Comparison of ENCODE assay signal across 8 cellular contexts in the genomic region with DNA sequence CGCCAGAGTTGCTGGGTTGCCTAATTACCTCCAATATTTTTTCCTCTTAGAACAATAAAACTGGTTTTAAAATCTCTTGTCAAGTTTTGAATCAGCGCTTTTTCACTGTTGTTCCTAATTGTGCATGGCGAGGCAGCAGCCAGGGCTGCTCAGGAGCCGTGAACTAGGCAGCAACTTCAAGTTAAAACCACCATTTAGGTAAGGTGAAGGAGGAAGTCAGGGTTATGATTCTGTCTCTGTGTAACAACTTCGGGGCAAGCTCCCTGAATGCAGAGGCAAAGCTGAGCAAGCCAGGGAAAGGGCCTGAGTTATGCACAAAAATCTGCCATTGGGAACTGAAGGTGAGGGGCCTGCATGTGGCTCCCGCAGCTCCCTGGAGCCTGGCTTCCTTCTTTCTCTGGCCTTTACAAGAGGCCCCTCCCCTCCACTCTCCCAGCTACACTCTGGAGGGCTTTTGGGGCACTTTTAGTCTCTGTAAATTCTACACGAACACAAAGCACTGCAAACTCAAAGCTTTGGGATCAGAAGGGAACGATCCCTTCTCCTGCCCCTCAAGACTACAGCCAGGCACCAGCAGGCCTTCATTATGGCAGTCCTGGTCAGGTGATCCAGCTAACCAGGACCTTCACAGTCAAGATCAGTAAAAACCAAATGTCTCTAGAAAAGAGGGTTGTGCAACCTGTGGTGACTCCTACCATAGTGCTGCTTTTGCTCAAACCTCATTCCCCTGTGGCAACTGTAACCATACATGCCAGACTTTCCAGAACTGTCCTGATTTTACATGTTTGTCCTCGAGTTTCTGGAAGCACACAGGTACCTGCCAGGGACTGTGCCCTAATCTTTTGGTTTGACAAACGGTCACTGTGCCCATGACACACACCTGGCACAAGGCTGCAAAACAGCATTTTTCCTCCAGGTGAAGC.
DNase-seq lines count a peak whose midpoint lies in the region; ATAC-seq and TF ChIP-seq lines count a peak whose summit lies in the region.

No MANE protein-coding gene starts in this region.

- H4K5ac ChIP-seq in mesendoderm (ENCODE audit: low read length): no peak overlapping the region

- no peak overlapping the region for H2BK5ac ChIP-seq in mesendoderm (ENCODE audit: low read length)

- H3K27me3 Mint-ChIP-seq in stimulated activated naive CD8-positive, alpha-beta T cell treated with anti-CD3 and anti-CD28 coated beads, Interleukin-15, Interleukin-2, amounts not matched to agents 100 ng/mL and 50 ng/mL, for 24 hours: no peaks in the 10 kb centered on the region

- ATAC-seq in stimulated activated naive CD8-positive, alpha-beta T cell treated with anti-CD3 and anti-CD28 coated beads, Interleukin-15, Interleukin-2, amounts not matched to agents 100 U/mL and 50 U/mL, for 24 hours: no peak
- ATAC-seq in body of pancreas (peak; percentile 54), HG02571 (IDR thresholded peaks at IDR 0.05; ENCODE audit: unreplicated experiment) (no peak), HG02981 (IDR thresholded peaks at IDR 0.05; ENCODE audit: unreplicated experiment) (no peak), GM21717 (IDR thresholded peaks at IDR 0.05; ENCODE audit: unreplicated experiment) (no peak)

- DNase-seq in stimulated activated naive CD8-positive, alpha-beta T cell treated with anti-CD3 and anti-CD28 coated beads, Interleukin-15, Interleukin-2, amounts not matched to agents 100 U/mL and 50 U/mL, for 24 hours: no peak
- DNase-seq in body of pancreas (peak; percentile 65 to 82 (median 76)), mesendoderm (no peak), NCI-H2227 (lab: John Stamatoyannopoulos, UW; ENCODE audit: unreplicated experiment) (no peak)

- H3K27ac ChIP-seq in body of pancreas: peak overlapping the region; percentile 86 to 96 (median 96)
- no peak overlapping the region for H3K27ac ChIP-seq in mesendoderm (ENCODE audit: low read depth, low read length)

- peak overlapping the region; percentile 29 for H3K56ac ChIP-seq in mesendoderm (ENCODE audit: low read length)

- H4K8ac ChIP-seq in mesendoderm (ENCODE audit: low read depth, low read length): no peak overlapping the region

- H3K4me1 ChIP-seq in body of pancreas (peaks cover 50% of the 10 kb centered on the region), mesendoderm (ENCODE audit: control insufficient read depth, low read depth, low read length) (peaks cover 10% of the 10 kb centered on the region)

- no peaks in the 10 kb centered on the region for H3K36me3 ChIP-seq in body of pancreas (replicated peaks in 1 of 2; ENCODE audit: insufficient read depth in 1 of 2, low read depth in 2 of 2)
- no peaks in the 10 kb centered on the region for H3K36me3 ChIP-seq in mesendoderm (ENCODE audit: control insufficient read depth, insufficient read depth, low read length)

- no peaks in the 10 kb centered on the region for H3K27me3 ChIP-seq in body of pancreas
- H3K27me3 ChIP-seq in mesendoderm (ENCODE audit: insufficient read depth, low read length, poor library complexity): no peaks in the 10 kb centered on the region

- H3K9me3 Mint-ChIP-seq in stimulated activated naive CD8-positive, alpha-beta T cell treated with anti-CD3 and anti-CD28 coated beads, Interleukin-15, Interleukin-2, amounts not matched to agents 100 ng/mL and 50 ng/mL, for 24 hours: no peaks in the 10 kb centered on the region

- H3K4me1 Mint-ChIP-seq in stimulated activated naive CD8-positive, alpha-beta T cell treated with anti-CD3 and anti-CD28 coated beads, Interleukin-15, Interleukin-2, amounts not matched to agents 100 ng/mL and 50 ng/mL, for 24 hours (ENCODE audit: low read depth): peaks cover 70% of the 10 kb centered on the region

- no peak for TF ChIP-seq POLR2A in body of pancreas (IDR thresholded peaks at IDR 0.05)

- peak overlapping the region; percentile 9 for H2AK5ac ChIP-seq in mesendoderm (ENCODE audit: low read length)

- no peak overlapping the region for H3K18ac ChIP-seq in mesendoderm (ENCODE audit: low read length)

- TF ChIP-seq CTCF in body of pancreas (IDR thresholded peaks at IDR 0.05): peak in 4 of 7 experiments; percentile 29 to 34 (median 33)

- no peak overlapping the region for H2BK15ac ChIP-seq in mesendoderm (replicated peaks; ENCODE audit: low read depth)

- H2BK120ac ChIP-seq in mesendoderm (ENCODE audit: low read depth, low read length): no peak overlapping the region

- H3K4me3 Mint-ChIP-seq in stimulated activated naive CD8-positive, alpha-beta T cell treated with anti-CD3 and anti-CD28 coated beads, Interleukin-15, Interleukin-2, amounts not matched to agents 100 ng/mL and 50 ng/mL, for 24 hours: peak overlapping the region; percentile 89

- peaks cover 8% of the 10 kb centered on the region for H3K36me3 Mint-ChIP-seq in stimulated activated naive CD8-positive, alpha-beta T cell treated with anti-CD3 and anti-CD28 coated beads, Interleukin-15, Interleukin-2, amounts not matched to agents 100 ng/mL and 50 ng/mL, for 24 hours (ENCODE audit: low read depth)

- H3K9me3 ChIP-seq in body of pancreas: no peaks in the 10 kb centered on the region

- H3K23ac ChIP-seq in mesendoderm (ENCODE audit: low read length): no peak overlapping the region

- H3K4me2 ChIP-seq in mesendoderm (ENCODE audit: low read length): no peak overlapping the region

- H3K9ac ChIP-seq in mesendoderm (ENCODE audit: low read length): peak overlapping the region; percentile 54

- H3K4me3 ChIP-seq in body of pancreas (no peak overlapping the region), mesendoderm (ENCODE audit: low read length) (no peak overlapping the region)

- peaks cover 7% of the 10 kb centered on the region for H3K79me2 ChIP-seq in mesendoderm (ENCODE audit: control insufficient read depth, insufficient read depth, low read length)

- H3K27ac Mint-ChIP-seq in stimulated activated naive CD8-positive, alpha-beta T cell treated with anti-CD3 and anti-CD28 coated beads, Interleukin-15, Interleukin-2, amounts not matched to agents 100 ng/mL and 50 ng/mL, for 24 hours: peak overlapping the region; percentile 87

- no peak overlapping the region for H3K4ac ChIP-seq in mesendoderm (ENCODE audit: low read depth, low read length)

- H3K79me1 ChIP-seq in mesendoderm (ENCODE audit: low read length): peaks cover 19% of the 10 kb centered on the region

- intact Hi-C loops in body of pancreas (cut with DNase I): no loop called here

- 38 to 52% methylated on average over 8 to 10 of the region's 10 CpGs for WGBS in body of pancreas, 2 donors
- no CpG with 5 or more reads among the region's 10 CpGs for WGBS in mesendoderm (ENCODE audit: extremely low coverage, insufficient coverage, low lambda C conversion rate)

Comparison
In these comparisons a context has a peak if more than half of its experiments do, and no peak if none do; other contexts are left out.
1. DNase-seq: peak in body of pancreas (4 of 4); none in stimulated activated naive CD8-positive, alpha-beta T cell treated with anti-CD3 and anti-CD28 coated beads, Interleukin-15, Interleukin-2, amounts not matched to agents 100 U/mL and 50 U/mL, for 24 hours (single experiment), mesendoderm (single experiment) and NCI-H2227 (single experiment).